Comparison of ENCODE assay signal across 18 cellular contexts in genomic region chr19:31232220-31232619, GRCh38.
DNase-seq lines count a peak whose midpoint lies in the region; ATAC-seq, FAIRE-seq and TF ChIP-seq lines count a peak whose summit lies in the region.
"Had no signal": no experiment of that assay in that cellular context is flagged by ENCODE, and none has a peak within 500 bp of the region (broad histone marks: within the 10 kb centered on the region; RNA-seq: fewer than 3 reads in every experiment).

No MANE protein-coding gene starts in this region.

- ATAC-seq in right cardiac atrium (no peak), HG03196 (IDR thresholded peaks at IDR 0.05; ENCODE audit: unreplicated experiment) (no peak)
- ATAC-seq: HCT116 had no signal

- H3K4me3 ChIP-seq in left ventricle myocardium inferior (no peak overlapping the region), right cardiac atrium (ENCODE audit: low read length) (no peak overlapping the region), SK-N-SH (ENCODE audit: low read depth in 2 of 2, low read length in 1 of 2) (no peak overlapping the region), fibroblast of the aortic adventitia (ENCODE audit: low read depth, low read length) (no peak overlapping the region)

- H3K27ac Mint-ChIP-seq in type B pancreatic cell: no peak overlapping the region

- H3K4me3 Mint-ChIP-seq in type B pancreatic cell: no peak overlapping the region

- H3K9ac ChIP-seq in SK-N-SH: no peak overlapping the region
- H3K9ac ChIP-seq: parathyroid adenoma had no signal

- POLR2A ChIA-PET in SK-N-SH (lab: Yijun Ruan, JAX): no interaction called here

- no peaks in the 10 kb centered on the region for H4K20me1 ChIP-seq in SK-N-SH (ENCODE audit: insufficient read depth)

- TF ChIP-seq CTCF in left ventricle myocardium inferior (IDR thresholded peaks at IDR 0.05; ENCODE audit: borderline replicate concordance) (peak; percentile 31), SK-N-SH (IDR thresholded peaks at IDR 0.05) (no peak), fibroblast of the aortic adventitia (IDR thresholded peaks at IDR 0.05; ENCODE audit: insufficient read depth, low read length) (peak; percentile 1), type B pancreatic cell (conservative IDR thresholded peaks at IDR 0.05) (peak; percentile 22)

- WGBS in right cardiac atrium: 70% methylated on average over 4 of the region's 4 CpGs
- WGBS in SK-N-SH (ENCODE audit: low lambda C conversion rate): 59% methylated on average over 4 of the region's 4 CpGs

- H2AFZ ChIP-seq in SK-N-SH (ENCODE audit: low read depth): no peak overlapping the region
- H2AFZ ChIP-seq: parathyroid adenoma had no signal

- peaks cover 30% of the 10 kb centered on the region for H3F3A ChIP-seq in SK-N-SH (replicated peaks; ENCODE audit: insufficient read depth)

- FAIRE-seq in RCC 7860 (lab: Jason Lieb, UNC): no peak
- FAIRE-seq: colon had no signal

- no peaks in the 10 kb centered on the region; the same call in 1 of the 2 replicates for H3K9me2 ChIP-seq in SK-N-SH

- no peaks in the 10 kb centered on the region for H3K79me2 ChIP-seq in SK-N-SH (ENCODE audit: insufficient read depth)
- H3K79me2 ChIP-seq: parathyroid adenoma had no signal

- H3K9me3 ChIP-seq in left ventricle myocardium inferior (replicated peaks): no peaks in the 10 kb centered on the region
- H3K9me3 ChIP-seq in right cardiac atrium (ENCODE audit: control insufficient read depth, low read length): no peaks in the 10 kb centered on the region
- H3K9me3 ChIP-seq in SK-N-SH: no peaks in the 10 kb centered on the region

- no peak overlapping the region for H3K4me2 ChIP-seq in SK-N-SH

- H3K4me1 Mint-ChIP-seq in type B pancreatic cell (ENCODE audit: unreplicated experiment): no peaks in the 10 kb centered on the region

- no peak for TF ChIP-seq EP300 in SK-N-SH (IDR thresholded peaks at IDR 0.05; ENCODE audit: borderline replicate concordance in 1 of 2, low read depth in 1 of 2, low read length in 1 of 2)

- peaks cover 4% of the 10 kb centered on the region for H3K9me3 Mint-ChIP-seq in type B pancreatic cell

- CTCF ChIA-PET in SK-N-SH (lab: Yijun Ruan, JAX): interaction anchor here (1.9 kb wide), 1 partner anchor 497 kb away, joined by 4 read pairs; no protein-coding TSS in a partner anchor

- no peaks in the 10 kb centered on the region for H3K4me1 ChIP-seq in left ventricle myocardium inferior
- H3K4me1 ChIP-seq in right cardiac atrium (ENCODE audit: control insufficient read depth, insufficient read depth, low read length): no peaks in the 10 kb centered on the region
- peaks cover 0 to 10% of the 10 kb centered on the region in 2 experiments; a peak in 1 of 4 replicates for H3K4me1 ChIP-seq in SK-N-SH (ENCODE audit: control insufficient read depth in 1 of 2, insufficient read depth in 2 of 2, low read depth in 1 of 2, low read length in 1 of 2)
- H3K4me1 ChIP-seq: parathyroid adenoma had no signal

- no peaks in the 10 kb centered on the region for H3K36me3 Mint-ChIP-seq in type B pancreatic cell

- peak; percentile 47 for TF ChIP-seq RAD21 in SK-N-SH (IDR thresholded peaks at IDR 0.05; ENCODE audit: low read length)

- DNase-seq in left ventricle myocardium inferior (no peak), right cardiac atrium (no peak), SK-N-SH (no peak), fibroblast of the aortic adventitia (ENCODE audit: low read depth) (peak; percentile 34), type B pancreatic cell (ENCODE audit: extremely low spot score, unreplicated experiment) (no peak), RCC 7860 (ENCODE audit: low spot score) (no peak), NCI-H69 (lab: John Stamatoyannopoulos, UW) (no peak)
- DNase-seq: activated CD4-positive, alpha-beta T cell treated with anti-CD3 and anti-CD28 coated beads, Interleukin-2, amount 50 U/mL, for 4 hours; activated T-cell treated with anti-CD3 and anti-CD28 coated beads, Interleukin-2, amount 50 U/mL, for 48 hours; Calu3; NCI-H1092 treated with DMSO at 0.1 percent for 48 hours; NCI-H2171; SIG-M5; stimulated activated naive CD4-positive, alpha-beta T cell treated with Interleukin-2 at 50 U/mL for 16 hours had no signal

- intact Hi-C loops in left ventricle myocardium inferior (cut with micrococcal nuclease): no loop called here
- intact Hi-C loops in right cardiac atrium (cut with DNase I): no loop called here

- H3K36me3 ChIP-seq in left ventricle myocardium inferior: no peaks in the 10 kb centered on the region
- no peaks in the 10 kb centered on the region for H3K36me3 ChIP-seq in SK-N-SH (replicated peaks in 1 of 2; ENCODE audit: control insufficient read depth in 1 of 2, insufficient read depth in 2 of 2, low read length in 1 of 2)

- H3K27ac ChIP-seq in left ventricle myocardium inferior (replicated peaks) (no peak overlapping the region), right cardiac atrium (ENCODE audit: low read length) (no peak overlapping the region), SK-N-SH (ENCODE audit: low read depth in 2 of 2, low read length in 1 of 2) (peak overlapping the region in 1 of 2 experiments; percentile 85; a peak in 3 of 4 replicates)
- H3K27ac ChIP-seq: parathyroid adenoma had no signal

- H3K27me3 ChIP-seq in left ventricle myocardium inferior (ENCODE audit: low read depth): peaks cover 6% of the 10 kb centered on the region
- no peaks in the 10 kb centered on the region for H3K27me3 ChIP-seq in right cardiac atrium (ENCODE audit: control insufficient read depth, insufficient read depth)
- no peaks in the 10 kb centered on the region for H3K27me3 ChIP-seq in SK-N-SH (ENCODE audit: insufficient read depth)

- peaks cover 8% of the 10 kb centered on the region for H3K27me3 Mint-ChIP-seq in type B pancreatic cell

TF ChIP-seq in SK-N-SH, 30 proteins besides CTCF, POLR2A, EP300 and RAD21:
- TF ChIP-seq SMC3 (IDR thresholded peaks at IDR 0.05; ENCODE audit: low read depth, low read length) (peak; percentile 18; the same call in 1 of the 2 replicates), GABPA (IDR thresholded peaks at IDR 0.05; ENCODE audit: low read depth) (no peak)
